Comparison of ENCODE assay signal across 15 cellular contexts in the genomic region with DNA sequence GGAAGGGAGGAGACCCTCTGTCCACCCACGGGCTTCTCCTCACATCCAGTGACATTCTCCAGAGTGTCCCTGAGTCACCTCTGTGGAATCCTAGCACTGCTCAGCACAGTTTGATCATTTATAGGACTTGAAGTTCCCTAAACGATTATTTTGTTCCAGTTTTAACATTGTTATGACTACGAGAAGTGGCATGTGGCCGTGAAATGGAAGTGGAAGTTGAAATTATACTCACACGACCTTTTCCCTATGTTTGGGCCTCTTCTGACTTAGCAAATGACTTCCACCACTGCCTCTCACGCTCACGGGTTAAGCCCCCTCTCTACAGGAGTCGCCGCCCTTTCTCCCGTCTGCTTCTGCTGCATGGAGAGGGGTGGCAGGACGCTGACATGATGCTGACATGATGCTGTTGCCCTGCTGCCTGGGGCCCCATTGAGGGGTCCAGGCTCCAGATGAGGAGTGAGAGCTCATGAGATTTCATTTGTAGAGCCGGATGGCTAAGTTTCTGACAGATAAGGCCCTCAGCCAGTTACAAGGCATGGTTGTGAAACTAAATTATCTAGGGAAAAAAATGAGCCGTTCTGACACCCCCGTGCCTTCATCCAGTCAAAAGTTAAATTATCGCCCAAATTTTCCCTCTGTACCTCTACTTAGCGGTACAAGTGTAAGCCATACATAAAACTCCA.
DNase-seq lines count a peak whose midpoint lies in the region; TF ChIP-seq lines count a peak whose summit lies in the region.
"Had no signal": no experiment of that assay in that cellular context is flagged by ENCODE, and none has a peak within 500 bp of the region (broad histone marks: within the 10 kb centered on the region; RNA-seq: fewer than 3 reads in every experiment).

No MANE protein-coding gene starts in this region.

- H3K9me2 ChIP-seq in SK-N-SH: no peaks in the 10 kb centered on the region

- H3K9me3 ChIP-seq in SK-N-SH: no peaks in the 10 kb centered on the region
- no peaks in the 10 kb centered on the region for H3K9me3 ChIP-seq in osteoblast (ENCODE audit: low read depth, low read length)
- peaks cover 0 to 11% (median 1%) of the 10 kb centered on the region in 4 donors for H3K9me3 ChIP-seq in tibial nerve

- H3K9me3 Mint-ChIP-seq in activated naive CD4-positive, alpha-beta T cell treated with anti-CD3 and anti-CD28 coated beads, Interleukin-2, amount 10 ng/mL, durations not matched to agents 7 days and 5 days: no peaks in the 10 kb centered on the region

- DNase-seq in AG08396 (ENCODE audit: low spot score) (peak; percentile 38), SK-N-SH (no peak), glomerular visceral epithelial cell (ENCODE audit: extremely low spot score) (peak; percentile 17), osteoblast (ENCODE audit: insufficient read length, low spot score, missing footprints) (no peak), NCI-H1436 treated with DMSO at 0.1 percent for 48 hours (lab: John Stamatoyannopoulos, UW) (no peak), tibial nerve (ENCODE audit: low spot score in 2 of 2) (no peak), activated gamma-delta T cell (lab: John Stamatoyannopoulos, UW) (no peak)
- DNase-seq in activated naive CD4-positive, alpha-beta T cell treated with anti-CD3 and anti-CD28 coated beads, Interleukin-2, amount 10 ng/mL, durations not matched to agents 7 days and 5 days: no peak
- DNase-seq: activated CD4-positive, alpha-beta T cell treated with anti-CD3 and anti-CD28 coated beads, Interleukin-2, amount 50 U/mL, for 48 hours; activated naive CD4-positive, alpha-beta T cell treated with anti-CD3 and anti-CD28 coated beads, Interleukin-2, amount 50 U/mL, for 16 hours; GDM1; naive thymus-derived CD4-positive, alpha-beta T cell; NCI-H1417; NCI-H774; stimulated activated naive CD4-positive, alpha-beta T cell had no signal

- no peak overlapping the region for H3K4me3 ChIP-seq in SK-N-SH (ENCODE audit: low read depth in 2 of 2, low read length in 1 of 2)
- no peak overlapping the region for H3K4me3 ChIP-seq in osteoblast (ENCODE audit: insufficient read depth, low read length)
- no peak overlapping the region for H3K4me3 ChIP-seq in tibial nerve

- H3K4me2 ChIP-seq in SK-N-SH (peak overlapping the region; percentile 59; the same call in 1 of the 2 replicates), osteoblast (ENCODE audit: insufficient read depth, low read length) (no peak overlapping the region)

- H3K27ac Mint-ChIP-seq in activated naive CD4-positive, alpha-beta T cell treated with anti-CD3 and anti-CD28 coated beads, Interleukin-2, amount 10 ng/mL, durations not matched to agents 7 days and 5 days: no peak overlapping the region

- POLR2A ChIA-PET in SK-N-SH (lab: Yijun Ruan, JAX): no interaction called here

- H3K36me3 Mint-ChIP-seq in activated naive CD4-positive, alpha-beta T cell treated with anti-CD3 and anti-CD28 coated beads, Interleukin-2, amount 10 ng/mL, durations not matched to agents 7 days and 5 days: no peaks in the 10 kb centered on the region

- WGBS in SK-N-SH (ENCODE audit: low lambda C conversion rate): 24% methylated on average over 16 of the region's 16 CpGs
- WGBS in tibial nerve, 2 donors: 61 to 69% methylated on average over 16 of the region's 16 CpGs

- H3K27ac ChIP-seq in SK-N-SH (ENCODE audit: low read depth in 2 of 2, low read length in 1 of 2) (peak overlapping the region in 1 of 2 experiments; percentile 54; a peak in 1 of 4 replicates), osteoblast (ENCODE audit: low read depth, low read length) (no peak overlapping the region), tibial nerve (no peak overlapping the region)

- H3K4me1 Mint-ChIP-seq in activated naive CD4-positive, alpha-beta T cell treated with anti-CD3 and anti-CD28 coated beads, Interleukin-2, amount 10 ng/mL, durations not matched to agents 7 days and 5 days: peaks cover 2% of the 10 kb centered on the region

- no peaks in the 10 kb centered on the region; the same call in 1 of the 2 replicates for H3K27me3 ChIP-seq in SK-N-SH (ENCODE audit: insufficient read depth)
- no peaks in the 10 kb centered on the region for H3K27me3 ChIP-seq in osteoblast (ENCODE audit: insufficient read depth, low read length)
- no peaks in the 10 kb centered on the region for H3K27me3 ChIP-seq in tibial nerve

- no peak for TF ChIP-seq RAD21 in SK-N-SH (IDR thresholded peaks at IDR 0.05; ENCODE audit: low read length)

- H3F3A ChIP-seq in SK-N-SH (replicated peaks; ENCODE audit: insufficient read depth): no peaks in the 10 kb centered on the region

- H3K9ac ChIP-seq in SK-N-SH: no peak overlapping the region

- H3K79me2 ChIP-seq in SK-N-SH (ENCODE audit: insufficient read depth) (no peaks in the 10 kb centered on the region), osteoblast (ENCODE audit: insufficient read depth, low read length) (no peaks in the 10 kb centered on the region)

- no peaks in the 10 kb centered on the region for H3K36me3 ChIP-seq in SK-N-SH (replicated peaks in 1 of 2; ENCODE audit: control insufficient read depth in 1 of 2, insufficient read depth in 2 of 2, low read length in 1 of 2)
- no peaks in the 10 kb centered on the region for H3K36me3 ChIP-seq in osteoblast (ENCODE audit: insufficient read depth, low read length)
- H3K36me3 ChIP-seq in tibial nerve: no peaks in the 10 kb centered on the region

- H2AFZ ChIP-seq in SK-N-SH (ENCODE audit: low read depth) (no peak overlapping the region), osteoblast (ENCODE audit: low read length) (peak overlapping the region; percentile 11)

- no peak for TF ChIP-seq POLR2A in tibial nerve (IDR thresholded peaks at IDR 0.05)

- TF ChIP-seq EP300 in SK-N-SH (IDR thresholded peaks at IDR 0.05; ENCODE audit: borderline replicate concordance in 1 of 2, low read depth in 1 of 2, low read length in 1 of 2): no peak
- no peak for TF ChIP-seq EP300 in tibial nerve (IDR thresholded peaks at IDR 0.05)

- CTCF ChIA-PET in SK-N-SH (lab: Yijun Ruan, JAX): interaction anchor here (1.3 kb wide), 1 partner anchor 33 kb away, joined by 4 read pairs; no protein-coding TSS in a partner anchor
- CTCF ChIA-PET in activated naive CD4-positive, alpha-beta T cell treated with anti-CD3 and anti-CD28 coated beads, Interleukin-2, amount 10 ng/mL, durations not matched to agents 7 days and 5 days (lab: Charles Lee): no interaction called here

- TF ChIP-seq CTCF in SK-N-SH (IDR thresholded peaks at IDR 0.05) (no peak), osteoblast (IDR thresholded peaks at IDR 0.05; ENCODE audit: extremely low read depth, low read depth, low read length) (no peak), tibial nerve (IDR thresholded peaks at IDR 0.05) (no peak)

- no peak overlapping the region for H3K4me3 Mint-ChIP-seq in activated naive CD4-positive, alpha-beta T cell treated with anti-CD3 and anti-CD28 coated beads, Interleukin-2, amount 10 ng/mL, durations not matched to agents 7 days and 5 days
- H3K4me3 Mint-ChIP-seq: naive thymus-derived CD4-positive, alpha-beta T cell had no signal

- H4K20me1 ChIP-seq in SK-N-SH (ENCODE audit: insufficient read depth) (no peaks in the 10 kb centered on the region), osteoblast (ENCODE audit: insufficient read depth, low read length) (no peaks in the 10 kb centered on the region)

- H3K27me3 Mint-ChIP-seq in activated naive CD4-positive, alpha-beta T cell treated with anti-CD3 and anti-CD28 coated beads, Interleukin-2, amount 10 ng/mL, durations not matched to agents 7 days and 5 days: peaks cover 4% of the 10 kb centered on the region

- no peaks in the 10 kb centered on the region for H3K4me1 ChIP-seq in SK-N-SH (ENCODE audit: control insufficient read depth in 1 of 2, insufficient read depth in 2 of 2, low read depth in 1 of 2, low read length in 1 of 2)
- H3K4me1 ChIP-seq in osteoblast (ENCODE audit: insufficient read depth, low read length): peaks cover 3% of the 10 kb centered on the region
- no peaks in the 10 kb centered on the region for H3K4me1 ChIP-seq in tibial nerve

TF ChIP-seq in SK-N-SH, 30 proteins besides CTCF, POLR2A, EP300 and RAD21:
- TF ChIP-seq TCF12 (IDR thresholded peaks at IDR 0.05) (peak; percentile 43; the same call in 1 of the 2 replicates), GATA2 (CRISPR knock-in tag; IDR thresholded peaks at IDR 0.05) (no peak), ELF1 (IDR thresholded peaks at IDR 0.05) (no peak), TEAD4 (IDR thresholded peaks at IDR 0.05; ENCODE audit: borderline replicate concordance, insufficient read depth) (no peak), NFIC (IDR thresholded peaks at IDR 0.05; ENCODE audit: borderline replicate concordance) (no peak), RXRA (IDR thresholded peaks at IDR 0.05; ENCODE audit: borderline replicate concordance, low read depth) (no peak), TAF1 (IDR thresholded peaks at IDR 0.05; ENCODE audit: borderline replicate concordance, low read depth, low read length) (no peak), JUND (IDR thresholded peaks at IDR 0.05) (0 out of 2 replicates have a peak, but pooled peaks have one; percentile 15), GABPA (IDR thresholded peaks at IDR 0.05; ENCODE audit: low read depth) (no peak)
- TF ChIP-seq, protein P1, sequence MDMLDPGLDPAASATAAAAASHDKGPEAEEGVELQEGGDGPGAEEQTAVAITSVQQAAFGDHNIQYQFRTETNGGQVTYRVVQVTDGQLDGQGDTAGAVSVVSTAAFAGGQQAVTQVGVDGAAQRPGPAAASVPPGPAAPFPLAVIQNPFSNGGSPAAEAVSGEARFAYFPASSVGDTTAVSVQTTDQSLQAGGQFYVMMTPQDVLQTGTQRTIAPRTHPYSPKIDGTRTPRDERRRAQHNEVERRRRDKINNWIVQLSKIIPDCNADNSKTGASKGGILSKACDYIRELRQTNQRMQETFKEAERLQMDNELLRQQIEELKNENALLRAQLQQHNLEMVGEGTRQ (IDR thresholded peaks at IDR 0.05; ENCODE audit: borderline replicate concordance, low read depth, low read length): no peak
- TF ChIP-seq, protein P2, sequence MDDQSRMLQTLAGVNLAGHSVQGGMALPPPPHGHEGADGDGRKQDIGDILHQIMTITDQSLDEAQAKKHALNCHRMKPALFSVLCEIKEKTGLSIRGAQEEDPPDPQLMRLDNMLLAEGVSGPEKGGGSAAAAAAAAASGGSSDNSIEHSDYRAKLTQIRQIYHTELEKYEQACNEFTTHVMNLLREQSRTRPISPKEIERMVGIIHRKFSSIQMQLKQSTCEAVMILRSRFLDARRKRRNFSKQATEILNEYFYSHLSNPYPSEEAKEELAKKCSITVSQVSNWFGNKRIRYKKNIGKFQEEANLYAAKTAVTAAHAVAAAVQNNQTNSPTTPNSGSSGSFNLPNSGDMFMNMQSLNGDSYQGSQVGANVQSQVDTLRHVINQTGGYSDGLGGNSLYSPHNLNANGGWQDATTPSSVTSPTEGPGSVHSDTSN (IDR thresholded peaks at IDR 0.05): 0 out of 2 replicates have a peak, but pooled peaks have one; percentile 17

Comparison
In these comparisons a context has a peak if more than half of its experiments do, and no peak if none do; other contexts are left out.
1. DNase-seq: peak in AG08396 (single experiment) and glomerular visceral epithelial cell (single experiment); none in SK-N-SH (single experiment), osteoblast (single experiment), activated naive CD4-positive, alpha-beta T cell treated with anti-CD3 and anti-CD28 coated beads, Interleukin-2, amount 10 ng/mL, durations not matched to agents 7 days and 5 days (single experiment), NCI-H1436 treated with DMSO at 0.1 percent for 48 hours (single experiment), tibial nerve (0 of 2) and activated gamma-delta T cell (single experiment).